Comparison of ENCODE assay signal across 13 cellular contexts in genomic region chr1:6703016-6703415, GRCh38. TPM values are rescaled to one million over a fixed set of nuclear protein-coding genes. Genes with fewer than 3 reads are reported as not detected.
DNase-seq lines count a peak whose midpoint lies in the region; ATAC-seq and TF ChIP-seq lines count a peak whose summit lies in the region.
"Had no signal": no experiment of that assay in that cellular context is flagged by ENCODE, and none has a peak within 500 bp of the region (broad histone marks: within the 10 kb centered on the region; RNA-seq: fewer than 3 reads in every experiment).

No MANE protein-coding gene starts in this region.

- no peak overlapping the region for H3K4me2 ChIP-seq in GM23248 (ENCODE audit: unreplicated experiment)

- no peak overlapping the region for H3K27ac Mint-ChIP-seq in Caco-2 (ENCODE audit: unreplicated experiment)
- H3K27ac Mint-ChIP-seq in WTC11, result no peak overlapping the region
- peak overlapping the region in 8 of 10 donors; percentile 25 to 94 (median 68) for H3K27ac Mint-ChIP-seq in naive thymus-derived CD8-positive, alpha-beta T cell
- peak overlapping the region in 3 of 8 donors; percentile 35 to 88 (median 74) for H3K27ac Mint-ChIP-seq in CD8-positive, alpha-beta memory T cell

- peaks cover 5% of the 10 kb centered on the region for H3K27me3 Mint-ChIP-seq in Caco-2 (ENCODE audit: insufficient read depth, unreplicated experiment)
- H3K27me3 Mint-ChIP-seq in WTC11 (ENCODE audit: low read depth), result peaks cover 15% of the 10 kb centered on the region
- H3K27me3 Mint-ChIP-seq in naive thymus-derived CD8-positive, alpha-beta T cell, result peaks cover 0 to 6% (median 0%) of the 10 kb centered on the region in 5 donors
- peaks cover 6 to 7% of the 10 kb centered on the region in 2 donors for H3K27me3 Mint-ChIP-seq in CD8-positive, alpha-beta memory T cell

- POLR2A ChIA-PET in Caco-2 (lab: Charles Lee), result no interaction called here
- POLR2A ChIA-PET in WTC11 (lab: Charles Lee), result no interaction called here
- POLR2A ChIA-PET in naive thymus-derived CD8-positive, alpha-beta T cell (lab: Charles Lee), result no interaction called here
- POLR2A ChIA-PET in CD8-positive, alpha-beta memory T cell (lab: Charles Lee), result no interaction called here

- 7 to 18% methylated on average over 4 of the region's 4 CpGs for WGBS in GM23248 (ENCODE audit: low coverage in 1 of 2, low lambda C conversion rate in 2 of 2, missing lambda C conversion rate in 2 of 2), 2 experiments

- no peaks in the 10 kb centered on the region for H4K20me1 ChIP-seq in GM23248 (ENCODE audit: insufficient read depth)

- in situ Hi-C loops in GM23248 (cut with MboI), result loop anchor here (25.0 kb wide), 2 partner anchors 184 to 934 kb away; no protein-coding TSS in a partner anchor

- DNase-seq in Caco-2, result no peak
- peak; percentile 38 for DNase-seq in GM23248
- no peak for DNase-seq in WTC11 (ENCODE audit: low spot score)
- DNase-seq in naive thymus-derived CD8-positive, alpha-beta T cell, result no peak
- DNase-seq in CD8-positive, alpha-beta memory T cell, result no peak
- no peak for DNase-seq in substantia nigra (lab: John Stamatoyannopoulos, UW)
- DNase-seq: activated CD8-positive, alpha-beta memory T cell treated with anti-CD3 and anti-CD28 coated beads, Interleukin-2, amount 50 U/mL, for 48 hours; NCI-H1105; NCI-H510A; testis had no signal

- H3K36me3 ChIP-seq in Caco-2 (ENCODE audit: control insufficient read depth, insufficient read depth, low read length) (no peaks in the 10 kb centered on the region), GM23248 (ENCODE audit: low read depth) (no peaks in the 10 kb centered on the region)
- no peaks in the 10 kb centered on the region for H3K36me3 ChIP-seq in CD8-positive, alpha-beta memory T cell (ENCODE audit: insufficient read depth, low read length)
- H3K36me3 ChIP-seq: ascending aorta had no signal

- H3K9me2 ChIP-seq in GM23248 (ENCODE audit: insufficient read depth), result no peaks in the 10 kb centered on the region

- peaks cover 36% of the 10 kb centered on the region for H3K79me2 ChIP-seq in GM23248 (ENCODE audit: insufficient read depth)

- CTCF ChIA-PET in Caco-2 (lab: Charles Lee) (no interaction called here), WTC11 (lab: Charles Lee) (no interaction called here)
- CTCF ChIA-PET in CD8-positive, alpha-beta memory T cell (lab: Charles Lee), result no interaction called here

- no TSS peak for BruUV-seq in Caco-2 (replicated peaks; lab: Mats Ljungman, UMichigan)

- H3K9ac ChIP-seq in GM23248, result no peak overlapping the region

- TF ChIP-seq CTCF in Caco-2 (IDR thresholded peaks at IDR 0.05; ENCODE audit: insufficient read depth in 1 of 2, low read depth in 1 of 2, low read length in 1 of 2, severe bottlenecking in 1 of 2, unreplicated experiment in 1 of 2) (no peak), WTC11 (IDR thresholded peaks at IDR 0.05) (no peak)

- H3K9me3 Mint-ChIP-seq in Caco-2 (ENCODE audit: unreplicated experiment), result no peaks in the 10 kb centered on the region
- H3K9me3 Mint-ChIP-seq in WTC11, result no peaks in the 10 kb centered on the region
- no peaks in the 10 kb centered on the region for H3K9me3 Mint-ChIP-seq in naive thymus-derived CD8-positive, alpha-beta T cell
- H3K9me3 Mint-ChIP-seq in CD8-positive, alpha-beta memory T cell, result no peaks in the 10 kb centered on the region

- H3K27ac ChIP-seq in GM23248 (no peak overlapping the region), substantia nigra (ENCODE audit: low read depth, low read length, poor library complexity, severe bottlenecking) (no peak overlapping the region)
- no peak overlapping the region for H3K27ac ChIP-seq in CD8-positive, alpha-beta memory T cell (ENCODE audit: low read depth, low read length)

- H3F3A ChIP-seq in GM23248 (ENCODE audit: insufficient read depth), result no peaks in the 10 kb centered on the region

- 0 out of 2 replicates have a peak, but pooled peaks cover 6% of the 10 kb centered on the region for H3K4me1 ChIP-seq in Caco-2
- H3K4me1 ChIP-seq in GM23248 (ENCODE audit: insufficient read depth), result peaks cover 7% of the 10 kb centered on the region
- H3K4me1 ChIP-seq in CD8-positive, alpha-beta memory T cell (ENCODE audit: insufficient read depth, low read length), result peaks cover 21% of the 10 kb centered on the region

- H3K9me3 ChIP-seq in Caco-2, result no peaks in the 10 kb centered on the region
- H3K9me3 ChIP-seq in GM23248 (ENCODE audit: low read depth), result no peaks in the 10 kb centered on the region
- H3K9me3 ChIP-seq in CD8-positive, alpha-beta memory T cell (ENCODE audit: low read length), result no peaks in the 10 kb centered on the region
- H3K9me3 ChIP-seq: ascending aorta, testis had no signal

- H2AFZ ChIP-seq in GM23248, result 0 out of 2 replicates have a peak overlapping the region, but pooled peaks have one; percentile 25

- peaks cover 5% of the 10 kb centered on the region for H3K36me3 Mint-ChIP-seq in Caco-2 (ENCODE audit: insufficient read depth, unreplicated experiment)
- H3K36me3 Mint-ChIP-seq in WTC11, result no peaks in the 10 kb centered on the region
- peaks cover 0 to 2% (median 0%) of the 10 kb centered on the region in 3 donors for H3K36me3 Mint-ChIP-seq in naive thymus-derived CD8-positive, alpha-beta T cell
- H3K36me3 Mint-ChIP-seq in CD8-positive, alpha-beta memory T cell, result peaks cover 0 to 6% (median 0%) of the 10 kb centered on the region in 3 donors

- ATAC-seq in WTC11, result no peak
- no peak for ATAC-seq in naive thymus-derived CD8-positive, alpha-beta T cell
- no peak for ATAC-seq in HG02973 (IDR thresholded peaks at IDR 0.05; ENCODE audit: unreplicated experiment)
- no peak for ATAC-seq in GM18502 (IDR thresholded peaks at IDR 0.05; ENCODE audit: poor library complexity, unreplicated experiment)

- intact Hi-C loops in Caco-2 (cut with micrococcal nuclease; ENCODE audit: unreplicated experiment), result no loop called here

- H3K4me1 Mint-ChIP-seq in Caco-2 (ENCODE audit: low read depth, unreplicated experiment) (peaks cover 12% of the 10 kb centered on the region), WTC11 (peaks cover 16% of the 10 kb centered on the region)
- peaks cover 17 to 28% (median 27%) of the 10 kb centered on the region in 4 donors for H3K4me1 Mint-ChIP-seq in naive thymus-derived CD8-positive, alpha-beta T cell
- H3K4me1 Mint-ChIP-seq in CD8-positive, alpha-beta memory T cell, result peaks cover 24 to 35% (median 30%) of the 10 kb centered on the region in 3 donors

- H3K4me3 ChIP-seq in Caco-2 (ENCODE audit: low read depth, low read length) (no peak overlapping the region), GM23248 (no peak overlapping the region)
- no peak overlapping the region for H3K4me3 ChIP-seq in CD8-positive, alpha-beta memory T cell (ENCODE audit: low read length)
- H3K4me3 ChIP-seq: ascending aorta, testis had no signal

- no peaks in the 10 kb centered on the region for H3K27me3 ChIP-seq in Caco-2 (replicated peaks; ENCODE audit: control insufficient read depth, insufficient read depth, low read length)
- peaks cover 4% of the 10 kb centered on the region; the same call in 1 of the 2 replicates for H3K27me3 ChIP-seq in GM23248 (replicated peaks; ENCODE audit: insufficient read depth)
- no peaks in the 10 kb centered on the region for H3K27me3 ChIP-seq in CD8-positive, alpha-beta memory T cell (ENCODE audit: insufficient read depth, low read length, poor library complexity, severe bottlenecking)
- H3K27me3 ChIP-seq: ascending aorta, testis had no signal

- peak overlapping the region; percentile 79 for H3K4me3 Mint-ChIP-seq in Caco-2 (ENCODE audit: unreplicated experiment)
- H3K4me3 Mint-ChIP-seq in WTC11, result peak overlapping the region; percentile 49
- peak overlapping the region in 9 of 10 donors; percentile 20 to 80 (median 64) for H3K4me3 Mint-ChIP-seq in naive thymus-derived CD8-positive, alpha-beta T cell
- H3K4me3 Mint-ChIP-seq in CD8-positive, alpha-beta memory T cell, result peak overlapping the region in 3 of 7 donors; percentile 69 to 91 (median 71)

TF ChIP-seq in WTC11, 78 proteins besides CTCF, POLR2A, EP300 and RAD21 (continues in another document):
- TF ChIP-seq ZNF416 (CRISPR knock-in tag; IDR thresholded peaks at IDR 0.05) (no peak), ZNF532 (CRISPR knock-in tag; IDR thresholded peaks at IDR 0.05; ENCODE audit: borderline replicate concordance) (no peak), GTF2I (CRISPR knock-in tag; conservative IDR thresholded peaks at IDR 0.05) (no peak), JAZF1 (CRISPR knock-in tag; IDR thresholded peaks at IDR 0.05) (no peak), ZNF232 (CRISPR knock-in tag; IDR thresholded peaks at IDR 0.05) (no peak)

RNA-seq across cellular contexts. Expression of gene DNAJC11, which starts 1.4 kb away (rescaled TPM):
- total RNA-seq in Caco-2 (2022) (61.0 and 65.8 TPM in 2 replicates), WTC11 (2021) (91.3 to 102 TPM (median 93.4 TPM) in 3 replicates)
- total RNA-seq in GM23248 (2014; rRNA removed; shearing (Covaris generic)), result 23.4 and 28.9 TPM in 2 replicates
- 40.6 and 46.9 TPM in 2 replicates for polyA plus RNA-seq in GM23248 (2016; fragmentation: Nextera tagmentation; extraction: Ambion mirVana)
- 10 to 100 TPM; 44.9 to 47.4 TPM for total RNA-seq in naive thymus-derived CD8-positive, alpha-beta T cell
- polyA plus RNA-seq in naive thymus-derived CD8-positive, alpha-beta T cell, result 10 to 100 TPM; 13.2 to 22.5 (median 19.5) TPM
- 10 to 100 TPM; 79.2 to 80.4 TPM for total RNA-seq in CD8-positive, alpha-beta memory T cell
- 22.7 TPM for polyA plus RNA-seq in CD8-positive, alpha-beta memory T cell

Comparison
In these comparisons a context has a peak if more than half of its experiments do, and no peak if none do; other contexts are left out.
1. H3K27ac Mint-ChIP-seq: peak in naive thymus-derived CD8-positive, alpha-beta T cell (8 of 10); none in Caco-2 (single experiment) and WTC11 (single experiment).